Comparison of ENCODE assay signal across 15 cellular contexts in the genomic region with DNA sequence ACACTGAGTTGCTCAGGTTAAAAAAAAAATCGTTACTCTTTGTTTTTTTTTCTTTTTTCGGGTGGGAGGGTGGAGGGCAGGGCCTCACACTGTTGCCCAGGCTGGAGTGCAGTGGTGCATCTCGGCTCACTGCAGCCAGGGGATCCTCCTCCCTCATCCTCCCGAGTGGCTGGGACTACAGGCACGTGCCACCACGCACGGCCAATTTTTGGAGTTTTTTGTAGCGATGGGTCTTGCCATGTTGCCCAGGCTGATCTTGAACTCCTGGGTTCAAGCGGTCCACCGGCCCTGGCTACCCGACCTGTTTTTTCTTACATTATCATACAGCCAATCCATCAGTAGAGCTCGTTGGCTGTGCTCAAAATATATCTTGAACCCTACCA. TPM values are rescaled to one million over a fixed set of nuclear protein-coding genes. Genes with fewer than 3 reads are reported as not detected.
A peak's percentile ranks its signal among the peaks of the same experiment; 100 is the strongest.
DNase-seq lines count a peak whose midpoint lies in the region; ATAC-seq, FAIRE-seq and TF ChIP-seq lines count a peak whose summit lies in the region.
"Had no signal": no experiment of that assay in that cellular context is flagged by ENCODE, and none has a peak within 500 bp of the region (broad histone marks: within the 10 kb centered on the region; RNA-seq: fewer than 3 reads in every experiment).

No MANE protein-coding gene starts in this region.

- H2BK12ac ChIP-seq in H1 (ENCODE audit: low read depth, low read length): no peak overlapping the region

- no peak overlapping the region for H2BK20ac ChIP-seq in H1 (ENCODE audit: low read length)

- H3K4ac ChIP-seq in H1 (replicated peaks; ENCODE audit: insufficient read length, low read depth, low read length): no peak overlapping the region

- intact Hi-C loops in MCF 10A (cut with micrococcal nuclease): no loop called here
- intact Hi-C loops in mammary epithelial cell (cut with micrococcal nuclease): loop anchor here (10.0 kb wide), 1 partner anchor 310 kb away; no protein-coding TSS in a partner anchor

- H3K27ac Mint-ChIP-seq in MCF 10A (ENCODE audit: low read depth, unreplicated experiment): no peak overlapping the region
- peak overlapping the region; percentile 62 for H3K27ac Mint-ChIP-seq in stimulated activated naive B cell treated with anti-CD40 and anti-IgM and Interleukin-4, amounts not matched to agents 10 μg/mL and 1 μg/mL and 100 μg/mL, for 72 hours

- TF ChIP-seq POLR2A in H1 (IDR thresholded peaks at IDR 0.05; ENCODE audit: control extremely low read depth in 1 of 2, low read depth in 2 of 2, low read length in 2 of 2) (no peak), tibial nerve (IDR thresholded peaks at IDR 0.05) (no peak)

- H4K5ac ChIP-seq in H1 (ENCODE audit: insufficient read length, low read depth, low read length): no peak overlapping the region

- H3K27me3 ChIP-seq in mammary epithelial cell (ENCODE audit: insufficient read depth, low read length): no peaks in the 10 kb centered on the region
- no peaks in the 10 kb centered on the region for H3K27me3 ChIP-seq in SJSA1 (replicated peaks)
- H3K27me3 ChIP-seq in H1 (replicated peaks in 1 of 4; ENCODE audit: control insufficient read depth in 3 of 4, extremely low read depth in 1 of 4, insufficient read depth in 3 of 4, low read length in 3 of 4): no peaks in the 10 kb centered on the region
- H3K27me3 ChIP-seq in tibial nerve: no peaks in the 10 kb centered on the region
- H3K27me3 ChIP-seq: right atrium auricular region had no signal

- BruUV-seq in MCF 10A (replicated peaks; lab: Mats Ljungman, UMichigan): no TSS peak
- BruUV-seq in mammary epithelial cell (replicated peaks; lab: Mats Ljungman, UMichigan): no TSS peak

- peak overlapping the region; percentile 69 for H3K4me3 Mint-ChIP-seq in MCF 10A (ENCODE audit: unreplicated experiment)
- H3K4me3 Mint-ChIP-seq in stimulated activated naive B cell treated with anti-CD40 and anti-IgM and Interleukin-4, amounts not matched to agents 10 μg/mL and 1 μg/mL and 100 μg/mL, for 72 hours: no peak overlapping the region

- peaks cover 7% of the 10 kb centered on the region for H3K36me3 Mint-ChIP-seq in MCF 10A (ENCODE audit: insufficient read depth, unreplicated experiment)
- H3K36me3 Mint-ChIP-seq in stimulated activated naive B cell treated with anti-CD40 and anti-IgM and Interleukin-4, amounts not matched to agents 10 μg/mL and 1 μg/mL and 100 μg/mL, for 72 hours: peaks cover 6 to 18% of the 10 kb centered on the region in 2 donors

- TF ChIP-seq CTCF in MCF 10A (IDR thresholded peaks at IDR 0.05; ENCODE audit: unreplicated experiment) (no peak), mammary epithelial cell (conservative IDR thresholded peaks at IDR 0.05 in 1 of 2, IDR thresholded peaks at IDR 0.05 in 1 of 2; ENCODE audit: extremely low read depth in 1 of 2, insufficient read depth in 1 of 2, low read depth in 1 of 2, low read length in 2 of 2) (no peak), H1 (IDR thresholded peaks at IDR 0.05; ENCODE audit: control extremely low read depth in 1 of 3, insufficient read depth in 1 of 3, low read depth in 1 of 3, low read length in 3 of 3) (no peak), tibial nerve (IDR thresholded peaks at IDR 0.05) (no peak)

- POLR2A ChIA-PET in MCF 10A (lab: Yijun Ruan, JAX): interaction anchor here (1.3 to 3.1 kb wide), 2 partner anchors 9 to 19 kb away, joined by 4 to 28 read pairs; no protein-coding TSS in a partner anchor
- POLR2A ChIA-PET in H1 (lab: Charles Lee; ENCODE audit: partially characterized antibody): interaction anchor here (0.5 to 3.2 kb wide), 10 partner anchors 8 to 380 kb away, joined by 3 to 17 read pairs (median 6); no protein-coding TSS in a partner anchor

- H3K56ac ChIP-seq in H1 (replicated peaks; ENCODE audit: insufficient read length, low read depth, low read length): no peak overlapping the region

- H4K20me1 ChIP-seq in mammary epithelial cell (ENCODE audit: insufficient read depth, low read length) (no peaks in the 10 kb centered on the region), H1 (replicated peaks in 1 of 2; ENCODE audit: control insufficient read depth in 1 of 2, insufficient read depth in 2 of 2, low read length in 2 of 2) (peaks cover 7% of the 10 kb centered on the region in 2 experiments)

- no peaks in the 10 kb centered on the region for H3K79me1 ChIP-seq in H1 (ENCODE audit: low read depth, low read length)

- H3K18ac ChIP-seq in H1 (ENCODE audit: extremely low read depth, low read length): no peak overlapping the region

- FAIRE-seq in H1 (lab: Jason Lieb, UNC): no peak

- TF ChIP-seq EP300 in H1 (IDR thresholded peaks at IDR 0.05; ENCODE audit: borderline replicate concordance in 1 of 2, low read depth in 2 of 2, low read length in 2 of 2): no peak
- TF ChIP-seq EP300 in tibial nerve (IDR thresholded peaks at IDR 0.05): no peak

- H3K27me3 Mint-ChIP-seq in MCF 10A (ENCODE audit: insufficient read depth, unreplicated experiment): no peaks in the 10 kb centered on the region
- no peaks in the 10 kb centered on the region for H3K27me3 Mint-ChIP-seq in stimulated activated naive B cell treated with anti-CD40 and anti-IgM and Interleukin-4, amounts not matched to agents 10 μg/mL and 1 μg/mL and 100 μg/mL, for 72 hours

- CTCF ChIA-PET in MCF 10A (lab: Yijun Ruan, JAX): interaction anchor here (0.7 to 2.5 kb wide), 3 partner anchors 73 to 312 kb away, joined by 3 to 18 read pairs (median 4); no protein-coding TSS in a partner anchor
- CTCF ChIA-PET in mammary epithelial cell (lab: Charles Lee; ENCODE audit: low non-redundant PET): no interaction called here
- CTCF ChIA-PET in H1 (lab: Charles Lee; ENCODE audit: partially characterized antibody): interaction anchor here (1.7 to 2.0 kb wide), 2 partner anchors 27 to 259 kb away, joined by 6 to 7 read pairs; no protein-coding TSS in a partner anchor

- H3K14ac ChIP-seq in H1 (ENCODE audit: insufficient read length): no peak overlapping the region

- H3K4me3 ChIP-seq in mammary epithelial cell (replicated peaks in 1 of 3; ENCODE audit: insufficient read depth in 1 of 3, low read depth in 2 of 3, low read length in 3 of 3) (no peak overlapping the region), SJSA1 (no peak overlapping the region), H1 (ENCODE audit: extremely low read depth in 1 of 4, insufficient read depth in 2 of 4, low read depth in 3 of 4, low read length in 4 of 4) (no peak overlapping the region; a peak in 1 of 8 replicates), tibial nerve (no peak overlapping the region)

- no peak overlapping the region for H2AFZ ChIP-seq in mammary epithelial cell (ENCODE audit: low read depth, low read length)
- no peak overlapping the region for H2AFZ ChIP-seq in H1 (ENCODE audit: low read length)

- H3K23ac ChIP-seq in H1 (ENCODE audit: insufficient read length): no peak overlapping the region

- peaks cover 10% of the 10 kb centered on the region for H3K4me1 Mint-ChIP-seq in MCF 10A (ENCODE audit: insufficient read depth, unreplicated experiment)
- peaks cover 11 to 27% of the 10 kb centered on the region in 2 donors for H3K4me1 Mint-ChIP-seq in stimulated activated naive B cell treated with anti-CD40 and anti-IgM and Interleukin-4, amounts not matched to agents 10 μg/mL and 1 μg/mL and 100 μg/mL, for 72 hours

- H2BK15ac ChIP-seq in H1 (ENCODE audit: low read length): no peak overlapping the region

- no peaks in the 10 kb centered on the region for H3K9me3 Mint-ChIP-seq in MCF 10A (ENCODE audit: unreplicated experiment)
- H3K9me3 Mint-ChIP-seq in stimulated activated naive B cell treated with anti-CD40 and anti-IgM and Interleukin-4, amounts not matched to agents 10 μg/mL and 1 μg/mL and 100 μg/mL, for 72 hours: peaks cover 2 to 6% of the 10 kb centered on the region in 2 donors

- H3K9ac ChIP-seq in mammary epithelial cell (ENCODE audit: insufficient read depth, low read length): no peak overlapping the region
- no peak overlapping the region for H3K9ac ChIP-seq in H1 (replicated peaks in 1 of 4; ENCODE audit: extremely low read depth in 1 of 4, low read depth in 3 of 4, low read length in 3 of 4)

- H4K91ac ChIP-seq in H1 (replicated peaks; ENCODE audit: insufficient read length, low read length): no peak overlapping the region

- peaks cover 6% of the 10 kb centered on the region for H3K4me1 ChIP-seq in mammary epithelial cell (ENCODE audit: insufficient read depth, low read length)
- H3K4me1 ChIP-seq in SJSA1 (replicated peaks): peaks cover 27% of the 10 kb centered on the region
- no peaks in the 10 kb centered on the region; a peak in 3 of 7 replicates for H3K4me1 ChIP-seq in H1 (replicated peaks in 1 of 4; ENCODE audit: control insufficient read depth in 3 of 4, insufficient read depth in 4 of 4, low read length in 3 of 4)
- H3K4me1 ChIP-seq in tibial nerve: peaks cover 0 to 25% (median 18%) of the 10 kb centered on the region in 4 donors

- dilution Hi-C loops in mammary epithelial cell (cut with HindIII; ENCODE audit: low sequenced_read_pairs): no loop called here

- in situ Hi-C loops in mammary epithelial cell (cut with MboI; ENCODE audit: low sequenced_read_pairs in 2 of 2): no loop called here

- H3K23me2 ChIP-seq in H1 (ENCODE audit: low read depth, low read length): peaks cover 18% of the 10 kb centered on the region

- H2BK120ac ChIP-seq in H1 (replicated peaks; ENCODE audit: low read depth, low read length): no peak overlapping the region

- H3K27ac ChIP-seq in mammary epithelial cell (ENCODE audit: insufficient read depth, low read depth, low read length) (no peak overlapping the region), SJSA1 (peak overlapping the region; percentile 86), H1 (ENCODE audit: low read depth, low read length) (no peak overlapping the region), tibial nerve (no peak overlapping the region)

- H3K36me3 ChIP-seq in mammary epithelial cell (ENCODE audit: insufficient read depth, low read length): no peaks in the 10 kb centered on the region
- H3K36me3 ChIP-seq in SJSA1: peaks cover 16% of the 10 kb centered on the region
- H3K36me3 ChIP-seq in H1 (ENCODE audit: control insufficient read depth in 2 of 4, insufficient read depth in 4 of 4, low read length in 3 of 4): no peaks in the 10 kb centered on the region
- H3K36me3 ChIP-seq in tibial nerve: no peaks in the 10 kb centered on the region
- H3K36me3 ChIP-seq: right atrium auricular region had no signal

- DNase-seq in MCF 10A (ENCODE audit: unreplicated experiment) (no peak), mammary epithelial cell (no peak), SJSA1 (ENCODE audit: low read depth in 1 of 2, low spot score in 2 of 2) (no peak), H1 (ENCODE audit: low read depth in 1 of 2, low spot score in 2 of 2) (no peak), medulla oblongata (ENCODE audit: extremely low spot score) (no peak), tibial nerve (ENCODE audit: low spot score in 2 of 2) (no peak)
- DNase-seq in stimulated activated naive B cell treated with anti-CD40 and anti-IgM and Interleukin-4, amounts not matched to agents 10 μg/mL and 1 μg/mL and 100 μg/mL, for 72 hours: no peak
- DNase-seq: central memory CD4-positive, alpha-beta T cell; DMS153; NCI-H1105; Right ventricle myocardium superior; T-helper 9 cell had no signal

- H4K8ac ChIP-seq in H1 (ENCODE audit: extremely low read depth, insufficient read depth, low read length): peak overlapping the region; percentile 31; the same call in 1 of the 2 replicates

- no peak overlapping the region for H2AK5ac ChIP-seq in H1 (ENCODE audit: low read depth, low read length)

- H3K4me2 ChIP-seq in mammary epithelial cell (ENCODE audit: insufficient read depth, low read depth, low read length): no peak overlapping the region
- peak overlapping the region in 1 of 2 experiments; percentile 100; a peak in 1 of 4 replicates for H3K4me2 ChIP-seq in H1 (ENCODE audit: insufficient read depth in 1 of 2, low read depth in 2 of 2, low read length in 2 of 2)

- no peak for ATAC-seq in stimulated activated naive B cell treated with anti-CD40 and anti-IgM and Interleukin-4, amounts not matched to agents 10 μg/mL and 1 μg/mL and 100 μg/mL, for 72 hours (replicated peaks)
- no peak for ATAC-seq in GM18519 (IDR thresholded peaks at IDR 0.05; ENCODE audit: low FRiP score, unreplicated experiment)
- ATAC-seq: left lobe of liver had no signal

- H3K79me2 ChIP-seq in mammary epithelial cell (ENCODE audit: insufficient read depth, low read length) (peaks cover 34% of the 10 kb centered on the region), H1 (ENCODE audit: control insufficient read depth in 1 of 2, insufficient read depth in 2 of 2, low read length in 2 of 2) (peaks cover 10 to 23% of the 10 kb centered on the region in 2 experiments)

- no peak overlapping the region for H2BK5ac ChIP-seq in H1 (ENCODE audit: low read depth, low read length)

- no peaks in the 10 kb centered on the region for H3K9me3 ChIP-seq in mammary epithelial cell (replicated peaks; ENCODE audit: insufficient read depth, low read length)
- no peaks in the 10 kb centered on the region for H3K9me3 ChIP-seq in SJSA1 (replicated peaks)
- H3K9me3 ChIP-seq in H1 (ENCODE audit: insufficient read depth in 2 of 2, low read depth in 1 of 2, low read length in 1 of 2): no peaks in the 10 kb centered on the region
- H3K9me3 ChIP-seq in tibial nerve: no peaks in the 10 kb centered on the region
- H3K9me3 ChIP-seq: right atrium auricular region had no signal

- TF ChIP-seq RAD21 in H1 (IDR thresholded peaks at IDR 0.05 in 1 of 2, conservative IDR thresholded peaks at IDR 0.05 in 1 of 2; ENCODE audit: low read depth in 2 of 2, low read length in 2 of 2): no peak

- 77% methylated on average over 12 of the region's 12 CpGs for WGBS in mammary epithelial cell (ENCODE audit: low coverage, missing lambda C conversion rate)
- WGBS in H1 (ENCODE audit: extremely low coverage in 1 of 2, insufficient coverage in 1 of 2, insufficient read length in 1 of 2, insufficient replicate concordance in 2 of 2, low coverage in 1 of 2, low lambda C conversion rate in 2 of 2, missing lambda C conversion rate in 1 of 2), 2 experiments: 98% methylated on average over 12 of the region's 12 CpGs; no CpG with 5 or more reads in 1 of the 2 experiments
- 89 to 90% methylated on average over 12 of the region's 12 CpGs for WGBS in tibial nerve, 2 donors

RNA-seq across cellular contexts. Expression of gene USP1, which starts 2.2 kb away (rescaled TPM):
- total RNA-seq in MCF 10A (2022): 32.8 and 47.2 TPM in 2 replicates
- total RNA-seq in mammary epithelial cell: 10 to 100 TPM; 15.3 to 36.4 TPM
- 10.4 TPM for polyA plus RNA-seq in mammary epithelial cell
- 12.8 TPM for polyA minus RNA-seq in mammary epithelial cell
- total RNA-seq in SJSA1 (2014; rRNA removed; shearing (Covaris generic)): 100 and 106 TPM in 2 replicates
- 48.3 and 49.6 TPM in 2 replicates for total RNA-seq in H1 (2021; fragmentation: NEBNext Ultra II Directional; extraction: Animal tissue kit (Norgen Biotek cat#: 25700))
- polyA plus RNA-seq in H1 (2011; rRNA removed): 7.3 and 9.1 TPM in 2 replicates
- 13.5 TPM for polyA plus RNA-seq in H1 (2011; cell fraction: cytosol; rRNA removed)
- polyA plus RNA-seq in H1 (2011; cell fraction: nucleus; rRNA removed): 4.5 TPM
- polyA plus RNA-seq in H1 (2012, experiment 1 of 2): 15.2 to 32.6 TPM (median 18.3 TPM) in 4 replicates
- polyA plus RNA-seq in H1 (2012, experiment 2 of 2): 2.5 TPM
- 33.4 TPM for polyA plus RNA-seq in H1 (2013, experiment 1 of 2)
- 33.8 TPM for polyA plus RNA-seq in H1 (2013, experiment 2 of 2)
- 9.6 and 12.9 TPM in 2 replicates for polyA minus RNA-seq in H1 (2011; rRNA and poly(A)+ RNA removed)
- polyA minus RNA-seq in H1 (2011; cell fraction: cytosol; rRNA and poly(A)+ RNA removed): 14.9 TPM
- polyA minus RNA-seq in H1 (2011; cell fraction: nucleus; rRNA and poly(A)+ RNA removed): 14.8 TPM
- 10 to 100 TPM; 25.8 to 38.3 (median 30.7) TPM for total RNA-seq in tibial nerve
